13 cellular contexts compared by ENCODE assay signal in genomic region chr12:120834489-120835303, GRCh38.
DNase-seq lines count a peak whose midpoint lies in the region; ATAC-seq lines count a peak whose summit lies in the region.
"Had no signal": no experiment of that assay in that cellular context is flagged by ENCODE, and none has a peak within 500 bp of the region (broad histone marks: within the 10 kb centered on the region; RNA-seq: fewer than 3 reads in every experiment).

No MANE protein-coding gene starts in this region.

- peaks cover 36 to 73% (median 55%) of the 10 kb centered on the region in 4 donors for H3K4me1 Mint-ChIP-seq in CD4-positive, alpha-beta memory T cell
- peaks cover 55% of the 10 kb centered on the region for H3K4me1 Mint-ChIP-seq in T-helper 17 cell
- peaks cover 24 to 47% of the 10 kb centered on the region in 2 donors for H3K4me1 Mint-ChIP-seq in natural killer cell treated with Interleukin-12 subunit alpha and Interleukin-12 subunit beta and Interleukin-15 and Interleukin-18, amount 100 ng/mL, for 72 hours (ENCODE audit: low read depth in 2 of 2)

- intact Hi-C loops in CD4-positive, alpha-beta memory T cell (cut with micrococcal nuclease), result no loop called here

- no peaks in the 10 kb centered on the region for H3K9me3 Mint-ChIP-seq in CD4-positive, alpha-beta memory T cell
- no peaks in the 10 kb centered on the region for H3K9me3 Mint-ChIP-seq in natural killer cell treated with Interleukin-12 subunit alpha and Interleukin-12 subunit beta and Interleukin-15 and Interleukin-18, amount 100 ng/mL, for 72 hours

- H3K4me1 ChIP-seq in CD4-positive, alpha-beta memory T cell (ENCODE audit: insufficient read depth, low read length), result peaks cover 66% of the 10 kb centered on the region

- ATAC-seq in GM18907 (IDR thresholded peaks at IDR 0.05; ENCODE audit: unreplicated experiment) (peak; percentile 36), T-helper 17 cell (no peak)
- ATAC-seq in natural killer cell treated with Interleukin-12 subunit alpha and Interleukin-12 subunit beta and Interleukin-15 and Interleukin-18, amount 100 ng/mL, for 72 hours, result no peak

- H3K27ac Mint-ChIP-seq in CD4-positive, alpha-beta memory T cell, result peak overlapping the region in 5 of 7 donors; percentile 5 to 76 (median 23)
- H3K27ac Mint-ChIP-seq in T-helper 17 cell, result peak overlapping the region; percentile 88
- peak overlapping the region; percentile 6 to 26 for H3K27ac Mint-ChIP-seq in natural killer cell treated with Interleukin-12 subunit alpha and Interleukin-12 subunit beta and Interleukin-15 and Interleukin-18, amount 100 ng/mL, for 72 hours

- H3K36me3 ChIP-seq in CD4-positive, alpha-beta memory T cell (ENCODE audit: insufficient read depth, low read length), result no peaks in the 10 kb centered on the region

- H3K27me3 ChIP-seq in CD4-positive, alpha-beta memory T cell (ENCODE audit: insufficient read depth, low read length), result no peaks in the 10 kb centered on the region

- H3K27ac ChIP-seq in CD4-positive, alpha-beta memory T cell (ENCODE audit: low read depth, low read length), result no peak overlapping the region

- H3K4me3 ChIP-seq in CD4-positive, alpha-beta memory T cell (ENCODE audit: low read length in 2 of 2), result no peak overlapping the region

- CTCF ChIA-PET in CD4-positive, alpha-beta memory T cell (lab: Charles Lee; ENCODE audit: partially characterized antibody), result interaction anchor here (1.2 to 2.3 kb wide), 2 partner anchors 12 to 22 kb away, joined by 4 to 6 read pairs; no protein-coding TSS in a partner anchor

- POLR2A ChIA-PET in CD4-positive, alpha-beta memory T cell (lab: Charles Lee; ENCODE audit: partially characterized antibody), result interaction anchor here (0.6 to 0.8 kb wide), 2 partner anchors 36 to 252 kb away, joined by 3 read pairs; no protein-coding TSS in a partner anchor

- H3K27me3 Mint-ChIP-seq in CD4-positive, alpha-beta memory T cell, result no peaks in the 10 kb centered on the region
- no peaks in the 10 kb centered on the region for H3K27me3 Mint-ChIP-seq in T-helper 17 cell
- no peaks in the 10 kb centered on the region for H3K27me3 Mint-ChIP-seq in natural killer cell treated with Interleukin-12 subunit alpha and Interleukin-12 subunit beta and Interleukin-15 and Interleukin-18, amount 100 ng/mL, for 72 hours

- no peaks in the 10 kb centered on the region for H3K9me3 ChIP-seq in CD4-positive, alpha-beta memory T cell (ENCODE audit: control insufficient read depth in 1 of 2, low read length in 2 of 2)
- no peaks in the 10 kb centered on the region for H3K9me3 ChIP-seq in T-helper 17 cell (ENCODE audit: control insufficient read depth, low read length, poor library complexity, severe bottlenecking)

- H3K36me3 Mint-ChIP-seq in CD4-positive, alpha-beta memory T cell, result peaks cover 0 to 2% of the 10 kb centered on the region in 2 donors
- peaks cover 5% of the 10 kb centered on the region for H3K36me3 Mint-ChIP-seq in T-helper 17 cell (ENCODE audit: low read depth)
- H3K36me3 Mint-ChIP-seq in natural killer cell treated with Interleukin-12 subunit alpha and Interleukin-12 subunit beta and Interleukin-15 and Interleukin-18, amount 100 ng/mL, for 72 hours, result no peaks in the 10 kb centered on the region

- no peak for DNase-seq in CD4-positive, alpha-beta memory T cell
- DNase-seq in T-helper 17 cell, result no peak
- DNase-seq in natural killer cell treated with Interleukin-12 subunit alpha and Interleukin-12 subunit beta and Interleukin-15 and Interleukin-18, amount 100 ng/mL, for 72 hours (ENCODE audit: low spot score), result no peak
- no peak for DNase-seq in kidney glomerular epithelial cell (lab: John Stamatoyannopoulos, UW)
- no peak for DNase-seq in NCI-H2227 treated with DMSO at 0.1 percent for 48 hours (lab: John Stamatoyannopoulos, UW)
- no peak for DNase-seq in cerebellar cortex (ENCODE audit: low spot score)
- no peak for DNase-seq in ureter (ENCODE audit: low spot score)
- DNase-seq: activated CD4-positive, alpha-beta T cell treated with anti-CD3 and anti-CD28 coated beads, Interleukin-2, amount 50 U/mL, for 48 hours; central memory CD4-positive, alpha-beta T cell; NCI-H1694 treated with DMSO at 0.1 percent for 48 hours; retina; SIG-M5 had no signal

- H3K4me3 Mint-ChIP-seq in CD4-positive, alpha-beta memory T cell, result peak overlapping the region in 5 of 8 donors; percentile 1 to 33 (median 16)
- peak overlapping the region; percentile 56 for H3K4me3 Mint-ChIP-seq in T-helper 17 cell
- H3K4me3 Mint-ChIP-seq in natural killer cell treated with Interleukin-12 subunit alpha and Interleukin-12 subunit beta and Interleukin-15 and Interleukin-18, amount 100 ng/mL, for 72 hours, result peak overlapping the region; percentile 2

Comparison
In these comparisons a context has a peak if more than half of its experiments do, and no peak if none do; other contexts are left out.
1. H3K27ac Mint-ChIP-seq: peak in every context shown above with its lines; median percentile 88 in T-helper 17 cell; 23 in CD4-positive, alpha-beta memory T cell; 16 in natural killer cell treated with Interleukin-12 subunit alpha and Interleukin-12 subunit beta and Interleukin-15 and Interleukin-18, amount 100 ng/mL, for 72 hours.
2. H3K4me3 Mint-ChIP-seq: peak in every context shown above with its lines; median percentile 56 in T-helper 17 cell; 16 in CD4-positive, alpha-beta memory T cell; 2 in natural killer cell treated with Interleukin-12 subunit alpha and Interleukin-12 subunit beta and Interleukin-15 and Interleukin-18, amount 100 ng/mL, for 72 hours.